Comparison of ENCODE assay signal across 9 cellular contexts in genomic region chr10:16809074-16809718, GRCh38. TPM values are rescaled to one million over a fixed set of nuclear protein-coding genes. Genes with fewer than 3 reads are reported as not detected.
DNase-seq lines count a peak whose midpoint lies in the region; ATAC-seq and TF ChIP-seq lines count a peak whose summit lies in the region.
"Had no signal": no experiment of that assay in that cellular context is flagged by ENCODE, and none has a peak within 500 bp of the region (broad histone marks: within the 10 kb centered on the region; RNA-seq: fewer than 3 reads in every experiment).

No MANE protein-coding gene starts in this region.

- peak; percentile 52 to 63 for DNase-seq in Caco-2
- peak; percentile 12 for DNase-seq in SW480 (ENCODE audit: low spot score)
- DNase-seq in astrocyte of the hippocampus (ENCODE audit: low read depth, low spot score): peak; percentile 53
- peak; percentile 37 for DNase-seq in inferior parietal cortex (ENCODE audit: extremely low spot score)
- peak; percentile 44 for DNase-seq in stimulated activated CD8-positive, alpha-beta memory T cell treated with anti-CD3 and anti-CD28 coated beads, Interleukin-4, amount 100 ng/mL, for 24 hours (ENCODE audit: low read depth)
- DNase-seq in T1000 (lab: John Stamatoyannopoulos, UW): no peak

- no peaks in the 10 kb centered on the region for H3K4me1 ChIP-seq in Caco-2

- ATAC-seq in GM19328 (IDR thresholded peaks at IDR 0.05; ENCODE audit: unreplicated experiment): peak; percentile 88
- peak; percentile 88 for ATAC-seq in HG03342 (IDR thresholded peaks at IDR 0.05; ENCODE audit: unreplicated experiment)

- no peaks in the 10 kb centered on the region for H3K36me3 Mint-ChIP-seq in Caco-2 (ENCODE audit: insufficient read depth, unreplicated experiment)

- no peak overlapping the region for H3K27ac Mint-ChIP-seq in Caco-2 (ENCODE audit: unreplicated experiment)

- H3K9me3 Mint-ChIP-seq in Caco-2 (ENCODE audit: unreplicated experiment): no peaks in the 10 kb centered on the region

- no peaks in the 10 kb centered on the region for H3K9me3 ChIP-seq in Caco-2

- intact Hi-C loops in Caco-2 (cut with micrococcal nuclease; ENCODE audit: unreplicated experiment): no loop called here

- no peak overlapping the region for H3K4me3 ChIP-seq in Caco-2 (ENCODE audit: low read depth, low read length)
- H3K4me3 ChIP-seq: SK-N-MC had no signal

- CTCF ChIA-PET in Caco-2 (lab: Charles Lee): interaction anchor here (1.0 to 1.4 kb wide), 3 partner anchors 21 to 907 kb away, joined by 5 to 6 read pairs (median 5); no protein-coding TSS in a partner anchor

- H3K4me3 Mint-ChIP-seq in Caco-2 (ENCODE audit: unreplicated experiment): no peak overlapping the region

- H3K36me3 ChIP-seq in Caco-2 (ENCODE audit: control insufficient read depth, insufficient read depth, low read length): no peaks in the 10 kb centered on the region

- peak; percentile 63 to 72 for TF ChIP-seq CTCF in Caco-2 (IDR thresholded peaks at IDR 0.05; ENCODE audit: insufficient read depth in 1 of 2, low read depth in 1 of 2, low read length in 1 of 2, severe bottlenecking in 1 of 2, unreplicated experiment in 1 of 2)

- H3K27me3 Mint-ChIP-seq in Caco-2 (ENCODE audit: insufficient read depth, unreplicated experiment): no peaks in the 10 kb centered on the region

- POLR2A ChIA-PET in Caco-2 (lab: Charles Lee): no interaction called here

- H3K27me3 ChIP-seq in Caco-2 (replicated peaks; ENCODE audit: control insufficient read depth, insufficient read depth, low read length): no peaks in the 10 kb centered on the region

- BruUV-seq in Caco-2 (replicated peaks; lab: Mats Ljungman, UMichigan): no TSS peak

- H3K4me1 Mint-ChIP-seq in Caco-2 (ENCODE audit: low read depth, unreplicated experiment): no peaks in the 10 kb centered on the region

RNA-seq across cellular contexts. Expression of gene RSU1, which starts 8.0 kb away (rescaled TPM):
- total RNA-seq in Caco-2 (2022): 62.0 and 66.6 TPM in 2 replicates
